In genomic region chr19:18442941-18443340, GRCh38 we compare ENCODE assay signal across 27 cellular contexts. TPM values are rescaled to one million over a fixed set of nuclear protein-coding genes. Genes with fewer than 3 reads are reported as not detected.
DNase-seq lines count a peak whose midpoint lies in the region; ATAC-seq, FAIRE-seq and TF ChIP-seq lines count a peak whose summit lies in the region.
"Had no signal": no experiment of that assay in that cellular context is flagged by ENCODE, and none has a peak within 500 bp of the region (broad histone marks: within the 10 kb centered on the region; RNA-seq: fewer than 3 reads in every experiment).

No MANE protein-coding gene starts in this region.

- H3K9me3 Mint-ChIP-seq in stimulated activated naive CD8-positive, alpha-beta T cell treated with anti-CD3 and anti-CD28 coated beads, Interleukin-15, Interleukin-2, amounts not matched to agents 100 ng/mL and 50 ng/mL, for 24 hours, result peaks cover 4% of the 10 kb centered on the region
- H3K9me3 Mint-ChIP-seq in natural killer cell, result peaks cover 4% of the 10 kb centered on the region in 2 donors
- H3K9me3 Mint-ChIP-seq: activated B cell treated with CpG ODN at 0.5 μM for 24 hours; CD4-positive, alpha-beta T cell had no signal

- H3K4me1 ChIP-seq in K562 (replicated peaks in 1 of 2; ENCODE audit: control insufficient read depth in 2 of 2, insufficient read depth in 2 of 2, low read length in 2 of 2) (peaks cover 35 to 77% of the 10 kb centered on the region in 2 experiments), esophagus muscularis mucosa (peaks cover 8 to 34% (median 25%) of the 10 kb centered on the region in 4 donors), gastroesophageal sphincter (peaks cover 0 to 27% (median 11%) of the 10 kb centered on the region in 3 donors)
- H3K4me1 ChIP-seq: prostate gland had no signal

- CTCF ChIA-PET in K562 (lab: Yijun Ruan, JAX; ENCODE audit: low intra/inter-chr PET ratio), result no interaction called here

- no peak overlapping the region for H3K27ac Mint-ChIP-seq in stimulated activated naive CD8-positive, alpha-beta T cell treated with anti-CD3 and anti-CD28 coated beads, Interleukin-15, Interleukin-2, amounts not matched to agents 100 ng/mL and 50 ng/mL, for 24 hours
- H3K27ac Mint-ChIP-seq in natural killer cell, result peak overlapping the region; percentile 85 to 98

- 0 out of 2 replicates have a peak, but pooled peaks cover 4% of the 10 kb centered on the region for H4K20me1 ChIP-seq in K562 (replicated peaks; ENCODE audit: control insufficient read depth, insufficient read depth, low read length)

- no peak for DNase-seq in stimulated activated naive CD8-positive, alpha-beta T cell treated with anti-CD3 and anti-CD28 coated beads, Interleukin-15, Interleukin-2, amounts not matched to agents 100 U/mL and 50 U/mL, for 24 hours
- no peak for DNase-seq in K562 (ENCODE audit: extremely low read depth in 1 of 4, low spot score in 3 of 4)
- no peak for DNase-seq in natural killer cell
- DNase-seq in middle frontal gyrus (ENCODE audit: extremely low spot score, low spot score), result no peak
- DNase-seq in esophagus muscularis mucosa (ENCODE audit: extremely low spot score), result no peak
- DNase-seq: activated B cell treated with CpG ODN at 0.5 μM for 24 hours; brain microvascular endothelial cell; CD4-positive, alpha-beta T cell; cortex of kidney; DMS53; GF-D8; H7; heart right ventricle; left colon; mesendoderm; MM.1S; NCI-H1436 treated with DMSO at 0.1 percent for 48 hours; NCI-H524; stimulated activated CD8-positive, alpha-beta memory T cell treated with anti-CD3 and anti-CD28 coated beads, Interleukin-4, amount 100 ng/mL, for 48 hours; uterus had no signal

- BruUV-seq in K562 (replicated peaks; lab: Mats Ljungman, UMichigan), result no TSS peak

- H3K36me3 ChIP-seq in K562 (ENCODE audit: control insufficient read depth, insufficient read depth, low read length), result peaks cover 48% of the 10 kb centered on the region
- peaks cover 34 to 52% (median 51%) of the 10 kb centered on the region in 4 donors for H3K36me3 ChIP-seq in esophagus muscularis mucosa
- H3K36me3 ChIP-seq in gastroesophageal sphincter, result peaks cover 0 to 51% of the 10 kb centered on the region in 2 donors
- H3K36me3 ChIP-seq: uterus had no signal

- no peak overlapping the region for H2AFZ ChIP-seq in K562 (ENCODE audit: low read depth, low read length)

- no peak overlapping the region for H3K4me2 ChIP-seq in K562 (ENCODE audit: insufficient read depth, low read length)

- no peak for TF ChIP-seq RAD21 in K562 (CRISPR knock-in tag; conservative IDR thresholded peaks at IDR 0.05 in 1 of 2, IDR thresholded peaks at IDR 0.05 in 1 of 2)

- H3K27ac ChIP-seq in K562 (ENCODE audit: extremely low read depth, low read depth, low read length) (peak overlapping the region; percentile 62; the same call in 1 of the 3 replicates), esophagus muscularis mucosa (replicated peaks in 1 of 4) (no peak overlapping the region), gastroesophageal sphincter (no peak overlapping the region)
- H3K27ac ChIP-seq: brain microvascular endothelial cell, heart right ventricle, prostate gland, suprapubic skin, uterus had no signal

- no peak for TF ChIP-seq CTCF in K562 (IDR thresholded peaks at IDR 0.05 in 2 of 3, conservative IDR thresholded peaks at IDR 0.05 in 1 of 3; ENCODE audit: insufficient read depth in 2 of 3, low read depth in 1 of 3, low read length in 3 of 3)
- no peak for TF ChIP-seq CTCF in natural killer cell (IDR thresholded peaks at IDR 0.05)
- TF ChIP-seq CTCF in esophagus muscularis mucosa (IDR thresholded peaks at IDR 0.05), result no peak
- no peak for TF ChIP-seq CTCF in gastroesophageal sphincter (IDR thresholded peaks at IDR 0.05)

- no peaks in the 10 kb centered on the region for H3K27me3 ChIP-seq in K562 (ENCODE audit: control insufficient read depth in 2 of 2, insufficient read depth in 2 of 2, low read length in 2 of 2)
- no peaks in the 10 kb centered on the region for H3K27me3 ChIP-seq in esophagus muscularis mucosa
- H3K27me3 ChIP-seq in gastroesophageal sphincter, result no peaks in the 10 kb centered on the region
- H3K27me3 ChIP-seq: brain microvascular endothelial cell, suprapubic skin, uterus had no signal

- TF ChIP-seq EP300 in K562 (IDR thresholded peaks at IDR 0.05; ENCODE audit: low read length), result no peak
- TF ChIP-seq EP300 in esophagus muscularis mucosa (IDR thresholded peaks at IDR 0.05), result no peak
- no peak for TF ChIP-seq EP300 in gastroesophageal sphincter (IDR thresholded peaks at IDR 0.05)

- peaks cover 14% of the 10 kb centered on the region for H3K9me1 ChIP-seq in K562 (ENCODE audit: control insufficient read depth, insufficient read depth, low read length)

- ATAC-seq in stimulated activated naive CD8-positive, alpha-beta T cell treated with anti-CD3 and anti-CD28 coated beads, Interleukin-15, Interleukin-2, amounts not matched to agents 100 U/mL and 50 U/mL, for 24 hours, result no peak
- ATAC-seq in K562, result no peak
- no peak for ATAC-seq in natural killer cell
- no peak for ATAC-seq in gastroesophageal sphincter
- ATAC-seq: heart right ventricle, left colon, Panc1 had no signal

- H3K27me3 Mint-ChIP-seq in stimulated activated naive CD8-positive, alpha-beta T cell treated with anti-CD3 and anti-CD28 coated beads, Interleukin-15, Interleukin-2, amounts not matched to agents 100 ng/mL and 50 ng/mL, for 24 hours, result no peaks in the 10 kb centered on the region
- no peaks in the 10 kb centered on the region for H3K27me3 Mint-ChIP-seq in natural killer cell (ENCODE audit: low read depth in 2 of 2)
- H3K27me3 Mint-ChIP-seq: activated B cell treated with CpG ODN at 0.5 μM for 24 hours; CD4-positive, alpha-beta T cell had no signal

- no peak for TF ChIP-seq POLR2A in K562 (conservative IDR thresholded peaks at IDR 0.05)
- TF ChIP-seq POLR2A in esophagus muscularis mucosa (IDR thresholded peaks at IDR 0.05; ENCODE audit: low read depth), result no peak
- no peak for TF ChIP-seq POLR2A in gastroesophageal sphincter (IDR thresholded peaks at IDR 0.05)

- POLR2A ChIA-PET in K562 (lab: Yijun Ruan, JAX), result interaction anchor here (0.6 to 1.0 kb wide), 2 partner anchors 24 to 58 kb away, joined by 3 read pairs; no protein-coding TSS in a partner anchor

- intact Hi-C loops in K562 (cut with micrococcal nuclease), result no loop called here
- intact Hi-C loops in natural killer cell (cut with micrococcal nuclease), result no loop called here
- intact Hi-C loops in esophagus muscularis mucosa (cut with DNase I), result no loop called here

- in situ Hi-C loops in K562 (cut with MboI), result no loop called here

- peak overlapping the region; percentile 58 for H3K4me3 Mint-ChIP-seq in stimulated activated naive CD8-positive, alpha-beta T cell treated with anti-CD3 and anti-CD28 coated beads, Interleukin-15, Interleukin-2, amounts not matched to agents 100 ng/mL and 50 ng/mL, for 24 hours
- H3K4me3 Mint-ChIP-seq in natural killer cell, result no peak overlapping the region
- H3K4me3 Mint-ChIP-seq: activated B cell treated with CpG ODN at 0.5 μM for 24 hours had no signal

- WGBS in K562 (ENCODE audit: insufficient coverage, low coverage, missing lambda C conversion rate), result 93% methylated on average over 12 of the region's 12 CpGs
- 89% methylated on average over 10 of the region's 12 CpGs for WGBS in esophagus muscularis mucosa
- WGBS in gastroesophageal sphincter (ENCODE audit: low coverage in 1 of 2), 2 donors, result 71 to 83% methylated on average over 1 to 10 of the region's 12 CpGs

- FAIRE-seq in K562 (lab: Jason Lieb, UNC), result no peak

- peaks cover 9% of the 10 kb centered on the region for H3K4me1 Mint-ChIP-seq in stimulated activated naive CD8-positive, alpha-beta T cell treated with anti-CD3 and anti-CD28 coated beads, Interleukin-15, Interleukin-2, amounts not matched to agents 100 ng/mL and 50 ng/mL, for 24 hours (ENCODE audit: low read depth)
- H3K4me1 Mint-ChIP-seq in natural killer cell, result peaks cover 15 to 42% of the 10 kb centered on the region in 2 donors

- H3K9me3 ChIP-seq in K562 (replicated peaks; ENCODE audit: control insufficient read depth, insufficient read depth, low read depth, low read length), result no peaks in the 10 kb centered on the region
- no peaks in the 10 kb centered on the region for H3K9me3 ChIP-seq in esophagus muscularis mucosa
- H3K9me3 ChIP-seq in gastroesophageal sphincter, result no peaks in the 10 kb centered on the region
- H3K9me3 ChIP-seq: heart right ventricle, prostate gland, suprapubic skin, uterus had no signal

- 0 out of 4 replicates have a peak overlapping the region, but pooled peaks of 1 of the 2 experiments have one; percentile 29 for H3K9ac ChIP-seq in K562 (ENCODE audit: insufficient read depth in 1 of 2, low read depth in 2 of 2, low read length in 2 of 2)

- H3K4me3 ChIP-seq in K562, result no peak overlapping the region
- H3K4me3 ChIP-seq in esophagus muscularis mucosa, result no peak overlapping the region
- no peak overlapping the region for H3K4me3 ChIP-seq in gastroesophageal sphincter
- H3K4me3 ChIP-seq: heart right ventricle, prostate gland, suprapubic skin, uterus had no signal

- peaks cover 20% of the 10 kb centered on the region for H3K36me3 Mint-ChIP-seq in stimulated activated naive CD8-positive, alpha-beta T cell treated with anti-CD3 and anti-CD28 coated beads, Interleukin-15, Interleukin-2, amounts not matched to agents 100 ng/mL and 50 ng/mL, for 24 hours (ENCODE audit: low read depth)
- no peaks in the 10 kb centered on the region for H3K36me3 Mint-ChIP-seq in natural killer cell

- H3K79me2 ChIP-seq in K562 (ENCODE audit: control insufficient read depth, insufficient read depth, low read length), result peaks cover 9% of the 10 kb centered on the region; the same call in 1 of the 3 replicates

RNA-seq across cellular contexts. Expression of gene ISYNA1, which starts 5.0 kb away (rescaled TPM):
- total RNA-seq in K562 (2011; cell fraction: chromatin; rRNA removed; ENCODE audit: low replicate concordance), result 155 and 651 TPM in 2 replicates
- 616 and 678 TPM in 2 replicates for total RNA-seq in K562 (2011; cell fraction: nucleolus; rRNA removed)
- 226 and 284 TPM in 2 replicates for total RNA-seq in K562 (2011; cell fraction: nucleoplasm; rRNA removed)
- total RNA-seq in K562 (2014; rRNA removed) (180 and 202 TPM in 2 replicates), K562 (2014; rRNA removed; fragmentation: Illumina TruSeq; extraction: Trizol) (14.6 and 32.0 TPM in 2 replicates), K562 (2015; rRNA removed; fragmentation: Illumina TruSeq; extraction: Trizol) (93.2 and 96.8 TPM in 2 replicates), K562 (2021) (435 and 460 TPM in 2 replicates), natural killer cell (10 to 100 TPM; 39.7 to 53.6 (median 40.1) TPM), esophagus muscularis mucosa (10 to 100 TPM; 15.8 to 38.9 (median 26.2) TPM), gastroesophageal sphincter (10 to 100 TPM; 15.2 to 31.6 (median 19.8) TPM)
- polyA plus RNA-seq in K562 (2011; rRNA removed) (99.3 and 191 TPM in 2 replicates), K562 (2014; fragmentation: Illumina TruSeq; extraction: Trizol) (73.2 and 198 TPM in 2 replicates), K562 (2014; fragmentation: Nextera tagmentation; extraction: Ambion mirVana) (10 to 100 TPM; 21.8 to 57.6 TPM), K562 (2014; rRNA removed) (376 and 380 TPM in 2 replicates)
- 148 and 356 TPM in 2 replicates for polyA plus RNA-seq in K562 (2011; cell fraction: cytosol; rRNA removed)
- polyA plus RNA-seq in K562 (2011; cell fraction: nucleus; rRNA removed), result 1,012 and 1,382 TPM in 2 replicates
- polyA plus RNA-seq in K562 (2012), result 319 and 453 TPM in 2 replicates
- 36.7 and 52.6 TPM in 2 replicates for polyA minus RNA-seq in K562 (2011; rRNA and poly(A)+ RNA removed)
- 173 and 245 TPM in 2 replicates for polyA minus RNA-seq in K562 (2011; cell fraction: cytosol; rRNA and poly(A)+ RNA removed)
- 114 and 124 TPM in 2 replicates for polyA minus RNA-seq in K562 (2011; cell fraction: nucleus; rRNA and poly(A)+ RNA removed)

RNA-seq across cellular contexts. Expression of gene SSBP4, which starts 23.7 kb away (rescaled TPM):
- 28.5 and 141 TPM in 2 replicates for total RNA-seq in K562 (2011; cell fraction: chromatin; rRNA removed; ENCODE audit: low replicate concordance)
- 209 and 228 TPM in 2 replicates for total RNA-seq in K562 (2011; cell fraction: nucleolus; rRNA removed)
- 68.6 and 76.2 TPM in 2 replicates for total RNA-seq in K562 (2011; cell fraction: nucleoplasm; rRNA removed)
- total RNA-seq in K562 (2014; rRNA removed) (125 and 188 TPM in 2 replicates), K562 (2014; rRNA removed; fragmentation: Illumina TruSeq; extraction: Trizol) (21.2 and 21.4 TPM in 2 replicates), K562 (2015; rRNA removed; fragmentation: Illumina TruSeq; extraction: Trizol) (72.3 and 76.3 TPM in 2 replicates), K562 (2021) (189 TPM in 2 replicates), natural killer cell (100 to 1,000 TPM; 137 to 169 (median 158) TPM), esophagus muscularis mucosa (100 to 1,000 TPM in 1 of 4 donors, 10 to 100 TPM in 3; 53.2 to 109 (median 77.8) TPM), gastroesophageal sphincter (10 to 100 TPM; 58.4 to 76.2 (median 61.3) TPM)
- polyA plus RNA-seq in K562 (2011; rRNA removed) (20.1 and 25.9 TPM in 2 replicates), K562 (2014; fragmentation: Illumina TruSeq; extraction: Trizol) (39.0 and 114 TPM in 2 replicates), K562 (2014; fragmentation: Nextera tagmentation; extraction: Ambion mirVana) (1 to 10 TPM; 1.1 to 1.9 TPM), K562 (2014; rRNA removed) (119 and 133 TPM in 2 replicates)
- polyA plus RNA-seq in K562 (2011; cell fraction: cytosol; rRNA removed), result 25.4 and 118 TPM in 2 replicates
- 134 and 296 TPM in 2 replicates for polyA plus RNA-seq in K562 (2011; cell fraction: nucleus; rRNA removed)
- polyA plus RNA-seq in K562 (2012), result 81.3 and 110 TPM in 2 replicates
- 3.6 and 7.0 TPM in 2 replicates for polyA minus RNA-seq in K562 (2011; rRNA and poly(A)+ RNA removed)
- polyA minus RNA-seq in K562 (2011; cell fraction: cytosol; rRNA and poly(A)+ RNA removed), result 37.3 and 43.8 TPM in 2 replicates
- 85.0 and 105 TPM in 2 replicates for polyA minus RNA-seq in K562 (2011; cell fraction: nucleus; rRNA and poly(A)+ RNA removed)

RNA-seq across cellular contexts. Expression of gene LRRC25, which starts 45.5 kb away (rescaled TPM):
- total RNA-seq in K562 (2011; cell fraction: chromatin; rRNA removed; ENCODE audit: low replicate concordance), result 0.25 TPM in 1 of 2 replicates, not detected in the other
- total RNA-seq in K562 (2011; cell fraction: nucleolus; rRNA removed), result 0.39 and 0.50 TPM in 2 replicates
- 0.22 TPM in 1 of 2 replicates, not detected in the other for total RNA-seq in K562 (2011; cell fraction: nucleoplasm; rRNA removed)
- total RNA-seq in K562 (2014; rRNA removed), result 0.18 and 0.29 TPM in 2 replicates
- 0.07 TPM in 1 of 2 replicates, not detected in the other for total RNA-seq in K562 (2014; rRNA removed; fragmentation: Illumina TruSeq; extraction: Trizol)
- total RNA-seq in K562 (2015; rRNA removed; fragmentation: Illumina TruSeq; extraction: Trizol), result 0.30 and 0.36 TPM in 2 replicates
- 0.09 and 0.22 TPM in 2 replicates for total RNA-seq in K562 (2021)
- 0.10 and 0.42 TPM in 2 replicates for polyA plus RNA-seq in K562 (2011; rRNA removed)
- polyA plus RNA-seq in K562 (2011; cell fraction: cytosol; rRNA removed), result 0.31 and 0.41 TPM in 2 replicates
- polyA plus RNA-seq in K562 (2011; cell fraction: nucleus; rRNA removed), result 0.20 and 0.53 TPM in 2 replicates
- polyA plus RNA-seq in K562 (2012), result 0.33 and 1.1 TPM in 2 replicates
- 0.10 and 0.25 TPM in 2 replicates for polyA plus RNA-seq in K562 (2014; fragmentation: Illumina TruSeq; extraction: Trizol)
- not detected for polyA plus RNA-seq in K562 (2014; fragmentation: Nextera tagmentation; extraction: Ambion mirVana)
- 0.08 TPM in 1 of 2 replicates, not detected in the other for polyA plus RNA-seq in K562 (2014; rRNA removed)
- polyA minus RNA-seq in K562 (2011; rRNA and poly(A)+ RNA removed), result 0.11 and 0.18 TPM in 2 replicates
- 0.57 and 1.1 TPM in 2 replicates for polyA minus RNA-seq in K562 (2011; cell fraction: cytosol; rRNA and poly(A)+ RNA removed)
- 0.13 and 0.67 TPM in 2 replicates for polyA minus RNA-seq in K562 (2011; cell fraction: nucleus; rRNA and poly(A)+ RNA removed)
- total RNA-seq in natural killer cell, result 10 to 100 TPM in 2 of 3 donors, 1 to 10 TPM in 1; 3.9 to 28.2 (median 12.0) TPM
- total RNA-seq in esophagus muscularis mucosa, result 10 to 100 TPM in 1 of 4 donors, 1 to 10 TPM in 3; 5.8 to 20.4 (median 7.0) TPM
- 10 to 100 TPM in 1 of 4 donors, 1 to 10 TPM in 3; 1.9 to 19.0 (median 4.8) TPM for total RNA-seq in gastroesophageal sphincter
- total RNA-seq: activated CD8-positive, alpha-beta memory T cell treated with anti-CD3 and anti-CD28 coated beads for 36 hours had no signal
- polyA plus RNA-seq: neural cell had no signal

RNA-seq across cellular contexts. Expression of gene GDF15, which starts 57.0 kb away (rescaled TPM):
- total RNA-seq in K562 (2011; cell fraction: chromatin; rRNA removed; ENCODE audit: low replicate concordance), result 25.1 and 116 TPM in 2 replicates
- total RNA-seq in K562 (2011; cell fraction: nucleolus; rRNA removed), result 214 and 262 TPM in 2 replicates
- total RNA-seq in K562 (2011; cell fraction: nucleoplasm; rRNA removed), result 94.6 and 109 TPM in 2 replicates
- total RNA-seq in K562 (2014; rRNA removed) (78.0 and 82.4 TPM in 2 replicates), K562 (2014; rRNA removed; fragmentation: Illumina TruSeq; extraction: Trizol) (7.3 TPM in 2 replicates), K562 (2015; rRNA removed; fragmentation: Illumina TruSeq; extraction: Trizol) (10.1 and 11.0 TPM in 2 replicates), K562 (2021) (69.8 and 74.5 TPM in 2 replicates), natural killer cell (1 to 10 TPM in 1 of 3 donors, under 1 TPM in 1, not detected in 1; 0.85 to 1.5 TPM), esophagus muscularis mucosa (1 to 10 TPM; 1.6 to 5.6 (median 3.8) TPM), gastroesophageal sphincter (1 to 10 TPM in 3 of 4 donors, under 1 TPM in 1; 0.62 to 3.7 (median 3.0) TPM)
- polyA plus RNA-seq in K562 (2011; rRNA removed) (12.5 TPM in 2 replicates), K562 (2014; fragmentation: Illumina TruSeq; extraction: Trizol) (19.3 and 47.1 TPM in 2 replicates), K562 (2014; fragmentation: Nextera tagmentation; extraction: Ambion mirVana) (1 to 10 TPM; 2.3 to 2.9 TPM), K562 (2014; rRNA removed) (57.2 and 67.4 TPM in 2 replicates)
- 31.8 and 127 TPM in 2 replicates for polyA plus RNA-seq in K562 (2011; cell fraction: cytosol; rRNA removed)
- 21.6 and 59.4 TPM in 2 replicates for polyA plus RNA-seq in K562 (2011; cell fraction: nucleus; rRNA removed)
- 50.1 and 369 TPM in 2 replicates for polyA plus RNA-seq in K562 (2012)
- polyA minus RNA-seq in K562 (2011; rRNA and poly(A)+ RNA removed), result 2.4 and 5.6 TPM in 2 replicates
- 31.8 and 32.2 TPM in 2 replicates for polyA minus RNA-seq in K562 (2011; cell fraction: cytosol; rRNA and poly(A)+ RNA removed)
- 18.5 and 24.2 TPM in 2 replicates for polyA minus RNA-seq in K562 (2011; cell fraction: nucleus; rRNA and poly(A)+ RNA removed)
- total RNA-seq: activated B cell treated with CpG ODN at 0.5 μM for 24 hours; activated CD8-positive, alpha-beta memory T cell treated with anti-CD3 and anti-CD28 coated beads for 36 hours; CD4-positive, alpha-beta T cell had no signal
- polyA plus RNA-seq: neural cell had no signal
